Comparison of ENCODE assay signal across 24 cellular contexts in genomic region chr2:239256297-239256696, GRCh38.
DNase-seq lines count a peak whose midpoint lies in the region; ATAC-seq and TF ChIP-seq lines count a peak whose summit lies in the region.
"Had no signal": no experiment of that assay in that cellular context is flagged by ENCODE, and none has a peak within 500 bp of the region (broad histone marks: within the 10 kb centered on the region; RNA-seq: fewer than 3 reads in every experiment).

No MANE protein-coding gene starts in this region.

- DNase-seq in CD8-positive, alpha-beta T cell, result no peak
- DNase-seq in T-helper 17 cell, result no peak
- peak; percentile 5 to 8 for DNase-seq in left colon
- DNase-seq in spleen, result peak; percentile 69
- DNase-seq in mucosa of gallbladder (ENCODE audit: low spot score), result no peak
- DNase-seq in colonic mucosa, result no peak
- DNase-seq: activated CD4-positive, alpha-beta T cell treated with anti-CD3 and anti-CD28 coated beads, Interleukin-2, amount 50 U/mL, for 48 hours; activated effector memory CD4-positive, alpha-beta T cell treated with anti-CD3 and anti-CD28 coated beads, Interleukin-2, amount 50 U/mL, for 16 hours; CD4-positive, alpha-beta memory T cell; GF-D8; hippocampal formation; KG1; lower lobe of right lung; NCI-H1694; NCI-H2171; NCI-H524 treated with DMSO at 0.1 percent for 48 hours; nucleus accumbens; retina; RPMI8226; stimulated activated CD4-positive, alpha-beta T cell treated with anti-CD3 and anti-CD28 coated beads, Interleukin-12 subunit alpha, Interleukin-12 subunit beta, amount 100 ng/mL, for 4 hours; stimulated activated naive CD8-positive, alpha-beta T cell treated with anti-CD3 and anti-CD28 coated beads, Interleukin-15, amount 100 ng/mL, for 72 hours; T-helper 9 cell had no signal

- no peak overlapping the region for H3K4me3 Mint-ChIP-seq in CD8-positive, alpha-beta T cell
- H3K4me3 Mint-ChIP-seq in T-helper 17 cell, result no peak overlapping the region
- H3K4me3 Mint-ChIP-seq: stimulated activated naive CD8-positive, alpha-beta T cell treated with anti-CD3 and anti-CD28 coated beads, Interleukin-15, amount 100 ng/mL, for 72 hours; WTC11 had no signal

- CTCF ChIA-PET in CD8-positive, alpha-beta T cell (lab: Charles Lee), result interaction anchor here (1.4 kb wide), 1 partner anchor 11 kb away, joined by 3 read pairs; no protein-coding TSS in a partner anchor

- no peak for ATAC-seq in CD8-positive, alpha-beta T cell
- no peak for ATAC-seq in T-helper 17 cell
- no peak for ATAC-seq in left colon
- ATAC-seq in GM18520 (IDR thresholded peaks at IDR 0.05; ENCODE audit: unreplicated experiment), result no peak
- ATAC-seq: lower lobe of right lung; stimulated activated naive CD8-positive, alpha-beta T cell treated with anti-CD3 and anti-CD28 coated beads, Interleukin-15, amount 100 ng/mL, for 72 hours; WTC11 had no signal

- POLR2A ChIA-PET in CD8-positive, alpha-beta T cell (lab: Charles Lee), result interaction anchor here (1.3 kb wide), 1 partner anchor 11 kb away, joined by 3 read pairs; no protein-coding TSS in a partner anchor

- no peak for TF ChIP-seq POLR2A in spleen (IDR thresholded peaks at IDR 0.05)

- H3K4me1 Mint-ChIP-seq in CD8-positive, alpha-beta T cell (ENCODE audit: low read depth), result peaks cover 94% of the 10 kb centered on the region
- peaks cover 61% of the 10 kb centered on the region for H3K4me1 Mint-ChIP-seq in T-helper 17 cell

- TF ChIP-seq CTCF in CD8-positive, alpha-beta T cell (IDR thresholded peaks at IDR 0.05), result no peak
- TF ChIP-seq CTCF in spleen (IDR thresholded peaks at IDR 0.05 in 8 of 11, conservative IDR thresholded peaks at IDR 0.05 in 3 of 11) (no peak), colonic mucosa (IDR thresholded peaks at IDR 0.05) (no peak)

- peaks cover 81% of the 10 kb centered on the region for H3K4me1 ChIP-seq in CD8-positive, alpha-beta T cell (ENCODE audit: insufficient read depth, low read length)
- H3K4me1 ChIP-seq in spleen (peaks cover 41 to 99% (median 80%) of the 10 kb centered on the region in 6 donors), colonic mucosa (no peaks in the 10 kb centered on the region)

- peaks cover 9% of the 10 kb centered on the region for H3K36me3 Mint-ChIP-seq in CD8-positive, alpha-beta T cell
- no peaks in the 10 kb centered on the region for H3K36me3 Mint-ChIP-seq in T-helper 17 cell (ENCODE audit: low read depth)

- H3K27me3 Mint-ChIP-seq in CD8-positive, alpha-beta T cell (ENCODE audit: low read depth), result no peaks in the 10 kb centered on the region
- H3K27me3 Mint-ChIP-seq in T-helper 17 cell, result no peaks in the 10 kb centered on the region
- H3K27me3 Mint-ChIP-seq: CD4-positive, alpha-beta memory T cell had no signal

- intact Hi-C loops in CD8-positive, alpha-beta T cell (cut with DNase I, micrococcal nuclease), result loop anchor here in 1 of 2 experiments (5.0 kb wide), 1 partner anchor 44 kb away; no protein-coding TSS in a partner anchor
- intact Hi-C loops in left colon (cut with DNase I, micrococcal nuclease) (no loop called here), spleen (cut with DNase I; ENCODE audit: low total_unique reads) (no loop called here), colonic mucosa (cut with DNase I) (loop anchor here (10.0 kb wide), 1 partner anchor 629 kb away; no protein-coding TSS in a partner anchor)

- no peaks in the 10 kb centered on the region for H3K36me3 ChIP-seq in CD8-positive, alpha-beta T cell (ENCODE audit: insufficient read depth, low read length)
- H3K36me3 ChIP-seq in spleen (peaks cover 0 to 2% (median 0%) of the 10 kb centered on the region in 6 donors), colonic mucosa (no peaks in the 10 kb centered on the region)
- H3K36me3 ChIP-seq: lower lobe of right lung had no signal

- H3K9ac ChIP-seq in colonic mucosa (ENCODE audit: low read depth in 2 of 2, low read length in 2 of 2), result no peak overlapping the region

- peak overlapping the region; percentile 28 for H3K27ac Mint-ChIP-seq in CD8-positive, alpha-beta T cell
- peak overlapping the region; percentile 9 for H3K27ac Mint-ChIP-seq in T-helper 17 cell
- H3K27ac Mint-ChIP-seq: WTC11 had no signal

- no peaks in the 10 kb centered on the region for H3K27me3 ChIP-seq in CD8-positive, alpha-beta T cell (ENCODE audit: insufficient read depth, low read length)
- H3K27me3 ChIP-seq in spleen (replicated peaks in 1 of 7) (peaks cover 0 to 5% (median 0%) of the 10 kb centered on the region in 7 donors), colonic mucosa (no peaks in the 10 kb centered on the region)

- peaks cover 10% of the 10 kb centered on the region for H3K9me3 Mint-ChIP-seq in CD8-positive, alpha-beta T cell

- H3K27ac ChIP-seq in CD8-positive, alpha-beta T cell (ENCODE audit: low read depth, low read length), result no peak overlapping the region
- H3K27ac ChIP-seq in spleen, result peak overlapping the region in 2 of 8 donors; percentile 7 to 51
- no peak overlapping the region for H3K27ac ChIP-seq in colonic mucosa
- H3K27ac ChIP-seq: lower lobe of right lung had no signal

- no peak overlapping the region for H3K4me3 ChIP-seq in CD8-positive, alpha-beta T cell (ENCODE audit: low read depth, low read length)
- H3K4me3 ChIP-seq in spleen (no peak overlapping the region), colonic mucosa (no peak overlapping the region)
- H3K4me3 ChIP-seq: lower lobe of right lung had no signal

- H3K9me3 ChIP-seq in CD8-positive, alpha-beta T cell (ENCODE audit: low read length), result no peaks in the 10 kb centered on the region
- H3K9me3 ChIP-seq in T-helper 17 cell (ENCODE audit: control insufficient read depth, low read length, poor library complexity, severe bottlenecking), result no peaks in the 10 kb centered on the region
- peaks cover 0 to 19% (median 14%) of the 10 kb centered on the region in 8 donors for H3K9me3 ChIP-seq in spleen
- no peaks in the 10 kb centered on the region for H3K9me3 ChIP-seq in colonic mucosa
- H3K9me3 ChIP-seq: lower lobe of right lung had no signal

- 81 to 94% (median 85%) methylated on average over 6 of the region's 6 CpGs for WGBS in spleen, 5 donors

Comparison
In these comparisons a context has a peak if more than half of its experiments do, and no peak if none do; other contexts are left out.
1. DNase-seq: peak in left colon (2 of 2) and spleen (single experiment); none in CD8-positive, alpha-beta T cell (0 of 7), T-helper 17 cell (0 of 3), mucosa of gallbladder (single experiment) and colonic mucosa (single experiment).